In genomic region chr20:4091332-4092135, GRCh38 we compare ENCODE assay signal across 8 cellular contexts. TPM values are rescaled to one million over a fixed set of nuclear protein-coding genes. Genes with fewer than 3 reads are reported as not detected.
DNase-seq lines count a peak whose midpoint lies in the region; ATAC-seq and TF ChIP-seq lines count a peak whose summit lies in the region.

No MANE protein-coding gene starts in this region.

- intact Hi-C loops in posterior cingulate gyrus (cut with DNase I) = no loop called here

- H3K4me3 ChIP-seq in fibroblast of villous mesenchyme (ENCODE audit: low read depth, low read length) = no peak overlapping the region

- no peak for ATAC-seq in GM18867 (IDR thresholded peaks at IDR 0.05; ENCODE audit: unreplicated experiment)
- ATAC-seq in GM18909 (IDR thresholded peaks at IDR 0.05; ENCODE audit: poor library complexity, unreplicated experiment) = no peak

- DNase-seq in SIG-M5 treated with dmso at 0.1 percent for 504 hours (lab: John Stamatoyannopoulos, UW; ENCODE audit: unreplicated experiment) = peak; percentile 60
- DNase-seq in SIG-M5 (lab: John Stamatoyannopoulos, UW) = no peak
- DNase-seq in NCI-H69 (lab: John Stamatoyannopoulos, UW) = peak; percentile 56
- peak; percentile 69 to 70 for DNase-seq in activated T-cell treated with anti-CD3 and anti-CD28 coated beads, Interleukin-2, amount 50 U/mL, for 48 hours
- peak; percentile 76 for DNase-seq in fibroblast of villous mesenchyme (ENCODE audit: low read depth)
- peak in 6 of 10 donors; percentile 32 to 92 (median 51) for DNase-seq in posterior cingulate gyrus

- TF ChIP-seq CTCF in fibroblast of villous mesenchyme (IDR thresholded peaks at IDR 0.05; ENCODE audit: insufficient read depth, low read depth, low read length) = peak; percentile 84

RNA-seq across cellular contexts. Expression of gene SMOX, which starts 57.1 kb away (rescaled TPM):
- total RNA-seq in fibroblast of villous mesenchyme = 5.2 and 7.1 TPM in 2 replicates
